ENCODE assay signal across 21 cellular contexts in genomic region chr1:230948903-230949302, GRCh38.
"Had no signal": no experiment of that assay in that cellular context is flagged by ENCODE, and none has a peak within 500 bp of the region (broad histone marks: within the 10 kb centered on the region; RNA-seq: fewer than 3 reads in every experiment).

No MANE protein-coding gene starts in this region.

- H3K4me1 ChIP-seq: transverse colon had no signal

- H3K79me2 ChIP-seq: hepatocyte had no signal

- H3K9me3 ChIP-seq: neutrophil, stomach, thoracic aorta, transverse colon had no signal

- H3K27ac ChIP-seq: dorsolateral prefrontal cortex, hepatocyte, neutrophil, stomach, thoracic aorta, transverse colon had no signal

- H3K4me3 ChIP-seq: dorsolateral prefrontal cortex, hepatocyte, lung, stomach, thoracic aorta, transverse colon had no signal

- H3K4me2 ChIP-seq: hepatocyte had no signal

- H3K9me3 Mint-ChIP-seq: naive thymus-derived CD8-positive, alpha-beta T cell had no signal

- H3K27me3 Mint-ChIP-seq: naive thymus-derived CD8-positive, alpha-beta T cell had no signal

- H3K4me3 Mint-ChIP-seq: naive thymus-derived CD8-positive, alpha-beta T cell had no signal

- DNase-seq: cortex of kidney; dorsolateral prefrontal cortex; effector CD8-positive, alpha-beta T cell; foreskin melanocyte; head of caudate nucleus; left colon; left ventricle myocardium superior; mesendoderm; naive thymus-derived CD8-positive, alpha-beta T cell; posterior cingulate gyrus; right cardiac atrium; stimulated activated CD4-positive, alpha-beta T cell treated with anti-CD3 and anti-CD28 coated beads, Interleukin-4, amount 100 ng/mL, for 1 hour; stimulated activated CD8-positive, alpha-beta memory T cell treated with anti-CD3 and anti-CD28 coated beads, Interleukin-4, amount 100 ng/mL, for 48 hours; stimulated activated naive CD4-positive, alpha-beta T cell; stomach; substantia nigra; transverse colon had no signal

- H3K27me3 ChIP-seq: dorsolateral prefrontal cortex, hepatocyte, neutrophil, stomach, transverse colon had no signal

- H2AFZ ChIP-seq: hepatocyte had no signal

- ATAC-seq: left colon; left ventricle myocardium superior; naive thymus-derived CD8-positive, alpha-beta T cell; right cardiac atrium had no signal
